In genomic region chr1:53197301-53198205, GRCh38 we compare ENCODE assay signal across 9 cellular contexts. TPM values are rescaled to one million over a fixed set of nuclear protein-coding genes. Genes with fewer than 3 reads are reported as not detected.
A peak's percentile ranks its signal among the peaks of the same experiment; 100 is the strongest.
DNase-seq lines count a peak whose midpoint lies in the region; ATAC-seq lines count a peak whose summit lies in the region.
"Had no signal": no experiment of that assay in that cellular context is flagged by ENCODE, and none has a peak within 500 bp of the region (broad histone marks: within the 10 kb centered on the region; RNA-seq: fewer than 3 reads in every experiment).

No MANE protein-coding gene starts in this region.

- DNase-seq in stimulated activated naive CD8-positive, alpha-beta T cell treated with anti-CD3 and anti-CD28 coated beads, Interleukin-15, Interleukin-2, amounts not matched to agents 100 U/mL and 50 U/mL, for 24 hours: no peak
- DNase-seq in activated T-helper 1 cell treated with anti-CD3 and anti-CD28 coated beads, Interleukin-12 subunit alpha, Interleukin-12 subunit beta, Interleukin-2, Interleukin-4 antibody, amounts not matched to agents 30 ng/mL and 10 ng/mL and 1 ng/mL, durations not matched to agents 14 hours and 24 hours and 36 hours (ENCODE audit: low spot score): no peak
- DNase-seq in right cardiac atrium: peak in 1 of 3 donors; percentile 21
- no peak for DNase-seq in RPMI8226
- no peak for DNase-seq in SK-N-DZ (ENCODE audit: low spot score)
- no peak for DNase-seq in central memory CD4-positive, alpha-beta T cell

- no peaks in the 10 kb centered on the region for H3K9me3 Mint-ChIP-seq in stimulated activated naive CD8-positive, alpha-beta T cell treated with anti-CD3 and anti-CD28 coated beads, Interleukin-15, Interleukin-2, amounts not matched to agents 100 ng/mL and 50 ng/mL, for 24 hours
- no peaks in the 10 kb centered on the region for H3K9me3 Mint-ChIP-seq in activated T-helper 1 cell treated with anti-CD3 and anti-CD28 coated beads, Interleukin-12 subunit alpha, Interleukin-12 subunit beta, Interleukin-2, Interleukin-4 antibody, amounts not matched to agents 30 ng/mL and 10 ng/mL and 1 ng/mL, durations not matched to agents 14 hours and 24 hours and 36 hours

- H3K9me3 ChIP-seq in right cardiac atrium (ENCODE audit: control insufficient read depth, low read length): no peaks in the 10 kb centered on the region
- no peaks in the 10 kb centered on the region for H3K9me3 ChIP-seq in skeletal muscle satellite cell (replicated peaks; ENCODE audit: low read length)

- H3K27ac ChIP-seq in right cardiac atrium (ENCODE audit: low read length): peak overlapping the region; percentile 98

- peaks cover 37% of the 10 kb centered on the region for H3K4me1 Mint-ChIP-seq in stimulated activated naive CD8-positive, alpha-beta T cell treated with anti-CD3 and anti-CD28 coated beads, Interleukin-15, Interleukin-2, amounts not matched to agents 100 ng/mL and 50 ng/mL, for 24 hours (ENCODE audit: low read depth)
- peaks cover 28% of the 10 kb centered on the region for H3K4me1 Mint-ChIP-seq in activated T-helper 1 cell treated with anti-CD3 and anti-CD28 coated beads, Interleukin-12 subunit alpha, Interleukin-12 subunit beta, Interleukin-2, Interleukin-4 antibody, amounts not matched to agents 30 ng/mL and 10 ng/mL and 1 ng/mL, durations not matched to agents 14 hours and 24 hours and 36 hours (ENCODE audit: low read depth)

- no peak for ATAC-seq in stimulated activated naive CD8-positive, alpha-beta T cell treated with anti-CD3 and anti-CD28 coated beads, Interleukin-15, Interleukin-2, amounts not matched to agents 100 U/mL and 50 U/mL, for 24 hours
- peak; percentile 2 to 30 for ATAC-seq in right cardiac atrium

- H3K4me3 ChIP-seq in right cardiac atrium (ENCODE audit: low read length) (peak overlapping the region; percentile 92), skeletal muscle satellite cell (ENCODE audit: low read length) (peak overlapping the region; percentile 91)

- H3K27me3 Mint-ChIP-seq in stimulated activated naive CD8-positive, alpha-beta T cell treated with anti-CD3 and anti-CD28 coated beads, Interleukin-15, Interleukin-2, amounts not matched to agents 100 ng/mL and 50 ng/mL, for 24 hours: no peaks in the 10 kb centered on the region
- H3K27me3 Mint-ChIP-seq in activated T-helper 1 cell treated with anti-CD3 and anti-CD28 coated beads, Interleukin-12 subunit alpha, Interleukin-12 subunit beta, Interleukin-2, Interleukin-4 antibody, amounts not matched to agents 30 ng/mL and 10 ng/mL and 1 ng/mL, durations not matched to agents 14 hours and 24 hours and 36 hours (ENCODE audit: insufficient read depth): no peaks in the 10 kb centered on the region

- H3K36me3 ChIP-seq in skeletal muscle satellite cell (ENCODE audit: insufficient read depth, low read length): peaks cover 15% of the 10 kb centered on the region

- intact Hi-C loops in activated T-helper 1 cell treated with anti-CD3 and anti-CD28 coated beads, Interleukin-12 subunit alpha, Interleukin-12 subunit beta, Interleukin-2, Interleukin-4 antibody, amounts not matched to agents 30 ng/mL and 10 ng/mL and 1 ng/mL, durations not matched to agents 14 hours and 24 hours and 36 hours (cut with micrococcal nuclease): loop anchor here (2.0 to 10.0 kb wide), 8 partner anchors 183 to 1141 kb away; partner anchors contain the start of genes BTF3L4, LRRC42, ORC1 and PRPF38A
- intact Hi-C loops in right cardiac atrium (cut with DNase I): no loop called here

- WGBS in right cardiac atrium: 36% methylated on average over 13 of the region's 13 CpGs

- H3K4me1 ChIP-seq in right cardiac atrium (ENCODE audit: control insufficient read depth, insufficient read depth, low read length) (peaks cover 5% of the 10 kb centered on the region), skeletal muscle satellite cell (ENCODE audit: control insufficient read depth, insufficient read depth, low read length) (peaks cover 25% of the 10 kb centered on the region)

- H3K9ac ChIP-seq in skeletal muscle satellite cell (ENCODE audit: low read depth, low read length): peak overlapping the region; percentile 99

- peak overlapping the region; percentile 96 for H3K4me3 Mint-ChIP-seq in stimulated activated naive CD8-positive, alpha-beta T cell treated with anti-CD3 and anti-CD28 coated beads, Interleukin-15, Interleukin-2, amounts not matched to agents 100 ng/mL and 50 ng/mL, for 24 hours
- H3K4me3 Mint-ChIP-seq in activated T-helper 1 cell treated with anti-CD3 and anti-CD28 coated beads, Interleukin-12 subunit alpha, Interleukin-12 subunit beta, Interleukin-2, Interleukin-4 antibody, amounts not matched to agents 30 ng/mL and 10 ng/mL and 1 ng/mL, durations not matched to agents 14 hours and 24 hours and 36 hours: peak overlapping the region; percentile 95

- peak overlapping the region; percentile 90 for H3K4me2 ChIP-seq in skeletal muscle satellite cell (ENCODE audit: low read length)

- H3K27me3 ChIP-seq in right cardiac atrium (ENCODE audit: control insufficient read depth, insufficient read depth) (no peaks in the 10 kb centered on the region), skeletal muscle satellite cell (ENCODE audit: control insufficient read depth, insufficient read depth, low read length) (no peaks in the 10 kb centered on the region)

- H3K27ac Mint-ChIP-seq in stimulated activated naive CD8-positive, alpha-beta T cell treated with anti-CD3 and anti-CD28 coated beads, Interleukin-15, Interleukin-2, amounts not matched to agents 100 ng/mL and 50 ng/mL, for 24 hours: peak overlapping the region; percentile 99
- peak overlapping the region; percentile 92 for H3K27ac Mint-ChIP-seq in activated T-helper 1 cell treated with anti-CD3 and anti-CD28 coated beads, Interleukin-12 subunit alpha, Interleukin-12 subunit beta, Interleukin-2, Interleukin-4 antibody, amounts not matched to agents 30 ng/mL and 10 ng/mL and 1 ng/mL, durations not matched to agents 14 hours and 24 hours and 36 hours

- H3K36me3 Mint-ChIP-seq in stimulated activated naive CD8-positive, alpha-beta T cell treated with anti-CD3 and anti-CD28 coated beads, Interleukin-15, Interleukin-2, amounts not matched to agents 100 ng/mL and 50 ng/mL, for 24 hours (ENCODE audit: low read depth): peaks cover 25% of the 10 kb centered on the region
- peaks cover 21% of the 10 kb centered on the region for H3K36me3 Mint-ChIP-seq in activated T-helper 1 cell treated with anti-CD3 and anti-CD28 coated beads, Interleukin-12 subunit alpha, Interleukin-12 subunit beta, Interleukin-2, Interleukin-4 antibody, amounts not matched to agents 30 ng/mL and 10 ng/mL and 1 ng/mL, durations not matched to agents 14 hours and 24 hours and 36 hours (ENCODE audit: low read depth)

RNA-seq across cellular contexts. Expression of gene CPT2, which starts 0.9 kb away (rescaled TPM):
- total RNA-seq in activated T-helper 1 cell treated with anti-CD3 and anti-CD28 coated beads, Interleukin-12 subunit alpha, Interleukin-12 subunit beta, Interleukin-2, Interleukin-4 antibody, amounts not matched to agents 30 ng/mL and 10 ng/mL and 1 ng/mL, durations not matched to agents 14 hours and 24 hours and 36 hours: 18.5 and 19.4 TPM in 2 replicates
- total RNA-seq in right cardiac atrium: 10 to 100 TPM; 12.1 to 21.2 (median 14.3) TPM
- polyA plus RNA-seq in right cardiac atrium: 19.3 TPM
- 16.2 and 16.5 TPM in 2 replicates for total RNA-seq in skeletal muscle satellite cell (2012; rRNA removed)
- 33.1 and 35.5 TPM in 2 replicates for polyA plus RNA-seq in SK-N-DZ (2014; cell fraction: cytosol; rRNA removed)
- 11.1 and 11.5 TPM in 2 replicates for polyA plus RNA-seq in SK-N-DZ (2014; cell fraction: nucleus; rRNA removed)

RNA-seq across cellular contexts. Expression of gene CZIB, which starts 22.9 kb away (rescaled TPM):
- total RNA-seq in activated T-helper 1 cell treated with anti-CD3 and anti-CD28 coated beads, Interleukin-12 subunit alpha, Interleukin-12 subunit beta, Interleukin-2, Interleukin-4 antibody, amounts not matched to agents 30 ng/mL and 10 ng/mL and 1 ng/mL, durations not matched to agents 14 hours and 24 hours and 36 hours: 43.6 and 45.2 TPM in 2 replicates
- 10 to 100 TPM; 44.7 to 57.0 (median 49.3) TPM for total RNA-seq in right cardiac atrium
- polyA plus RNA-seq in right cardiac atrium: 63.4 TPM
- total RNA-seq in skeletal muscle satellite cell (2012; rRNA removed): 34.5 and 38.3 TPM in 2 replicates
- 61.1 and 72.1 TPM in 2 replicates for polyA plus RNA-seq in SK-N-DZ (2014; cell fraction: cytosol; rRNA removed)
- polyA plus RNA-seq in SK-N-DZ (2014; cell fraction: nucleus; rRNA removed): 122 and 191 TPM in 2 replicates

RNA-seq across cellular contexts. Expression of gene MAGOH, which starts 40.8 kb away (rescaled TPM):
- total RNA-seq in activated T-helper 1 cell treated with anti-CD3 and anti-CD28 coated beads, Interleukin-12 subunit alpha, Interleukin-12 subunit beta, Interleukin-2, Interleukin-4 antibody, amounts not matched to agents 30 ng/mL and 10 ng/mL and 1 ng/mL, durations not matched to agents 14 hours and 24 hours and 36 hours: 104 TPM in 2 replicates
- total RNA-seq in right cardiac atrium: 10 to 100 TPM; 19.7 to 28.2 (median 24.5) TPM
- polyA plus RNA-seq in right cardiac atrium: 59.4 TPM
- 23.6 and 25.9 TPM in 2 replicates for total RNA-seq in skeletal muscle satellite cell (2012; rRNA removed)
- polyA plus RNA-seq in SK-N-DZ (2014; cell fraction: cytosol; rRNA removed): 48.8 and 55.6 TPM in 2 replicates
- polyA plus RNA-seq in SK-N-DZ (2014; cell fraction: nucleus; rRNA removed): 25.5 and 29.0 TPM in 2 replicates

RNA-seq across cellular contexts. Expression of gene SLC1A7, which starts 55.1 kb away (rescaled TPM):
- total RNA-seq in activated T-helper 1 cell treated with anti-CD3 and anti-CD28 coated beads, Interleukin-12 subunit alpha, Interleukin-12 subunit beta, Interleukin-2, Interleukin-4 antibody, amounts not matched to agents 30 ng/mL and 10 ng/mL and 1 ng/mL, durations not matched to agents 14 hours and 24 hours and 36 hours: not detected in 2 replicates
- 1 to 10 TPM in 2 of 4 donors, under 1 TPM in 2; 0.71 to 1.8 (median 1.1) TPM for total RNA-seq in right cardiac atrium
- 0.57 TPM for polyA plus RNA-seq in right cardiac atrium
- total RNA-seq in skeletal muscle satellite cell (2012; rRNA removed): 0.25 TPM in 1 of 2 replicates, not detected in the other
- 0.68 and 0.79 TPM in 2 replicates for polyA plus RNA-seq in SK-N-DZ (2014; cell fraction: cytosol; rRNA removed)
- 2.2 and 2.3 TPM in 2 replicates for polyA plus RNA-seq in SK-N-DZ (2014; cell fraction: nucleus; rRNA removed)
- total RNA-seq: pulmonary artery endothelial cell had no signal
